Comparison of ENCODE assay signal across 9 cellular contexts in genomic region chr15:34721802-34722795, GRCh38. TPM values are rescaled to one million over a fixed set of nuclear protein-coding genes. Genes with fewer than 3 reads are reported as not detected.
DNase-seq lines count a peak whose midpoint lies in the region; ATAC-seq, FAIRE-seq and TF ChIP-seq lines count a peak whose summit lies in the region.
"Had no signal": no experiment of that assay in that cellular context is flagged by ENCODE, and none has a peak within 500 bp of the region (broad histone marks: within the 10 kb centered on the region; RNA-seq: fewer than 3 reads in every experiment).

No MANE protein-coding gene starts in this region.

- BruUV-seq in K562 (replicated peaks; lab: Mats Ljungman, UMichigan) = no TSS peak

- no peaks in the 10 kb centered on the region for H4K20me1 ChIP-seq in K562 (replicated peaks; ENCODE audit: control insufficient read depth, insufficient read depth, low read length)

- H3K9ac ChIP-seq in K562 (ENCODE audit: insufficient read depth in 1 of 2, low read depth in 2 of 2, low read length in 2 of 2) (no peak overlapping the region), iPS-20b (ENCODE audit: low read depth, low read length) (peak overlapping the region; percentile 58; the same call in 1 of the 2 replicates)

- peak; percentile 3 for DNase-seq in AG04450 (ENCODE audit: low read depth, low spot score)
- peak; percentile 69 for DNase-seq in NCI-H1092 treated with DMSO at 0.1 percent for 48 hours (lab: John Stamatoyannopoulos, UW)
- DNase-seq in K562 (ENCODE audit: extremely low read depth in 1 of 4, low spot score in 3 of 4) = no peak
- peak; percentile 68 for DNase-seq in spleen
- DNase-seq in DMS153 (lab: John Stamatoyannopoulos, UW) = no peak

- CTCF ChIA-PET in AG04450 (lab: Charles Lee) (interaction anchor here (0.9 to 2.2 kb wide), 2 partner anchors 14 to 111 kb away, joined by 3 to 12 read pairs; no protein-coding TSS in a partner anchor), K562 (lab: Yijun Ruan, JAX; ENCODE audit: low intra/inter-chr PET ratio) (no interaction called here)

- peak overlapping the region; percentile 21; the same call in 1 of the 2 replicates for H3K4me3 ChIP-seq in AG04450 (ENCODE audit: low read depth, low read length)
- H3K4me3 ChIP-seq in K562 = no peak overlapping the region
- H3K4me3 ChIP-seq in iPS-20b (ENCODE audit: low read length) = peak overlapping the region; percentile 62
- peak overlapping the region in 2 of 8 donors; percentile 13 to 33 for H3K4me3 ChIP-seq in spleen

- FAIRE-seq in K562 (lab: Jason Lieb, UNC) = no peak

- H3K79me2 ChIP-seq in K562 (ENCODE audit: control insufficient read depth, insufficient read depth, low read length) = no peaks in the 10 kb centered on the region

- no peak for TF ChIP-seq EP300 in K562 (IDR thresholded peaks at IDR 0.05; ENCODE audit: low read length)

- no peaks in the 10 kb centered on the region for H3K9me1 ChIP-seq in K562 (ENCODE audit: control insufficient read depth, insufficient read depth, low read length)

- H3K36me3 ChIP-seq in K562 (ENCODE audit: control insufficient read depth, insufficient read depth, low read length) (no peaks in the 10 kb centered on the region), iPS-20b (ENCODE audit: insufficient read depth, low read depth, low read length) (no peaks in the 10 kb centered on the region), spleen (no peaks in the 10 kb centered on the region)

- no peak for TF ChIP-seq CTCF in AG04450 (IDR thresholded peaks at IDR 0.05; ENCODE audit: low read depth, low read length)
- TF ChIP-seq CTCF in K562 (IDR thresholded peaks at IDR 0.05 in 2 of 3, conservative IDR thresholded peaks at IDR 0.05 in 1 of 3; ENCODE audit: insufficient read depth in 2 of 3, low read depth in 1 of 3, low read length in 3 of 3) = no peak
- no peak for TF ChIP-seq CTCF in spleen (IDR thresholded peaks at IDR 0.05 in 8 of 11, conservative IDR thresholded peaks at IDR 0.05 in 3 of 11)

- H3K9me3 ChIP-seq in AG04450 (ENCODE audit: control insufficient read depth, insufficient read depth, low read length) (no peaks in the 10 kb centered on the region; the same call in 1 of the 2 replicates), K562 (replicated peaks; ENCODE audit: control insufficient read depth, insufficient read depth, low read depth, low read length) (no peaks in the 10 kb centered on the region), iPS-20b (ENCODE audit: insufficient read depth, low read depth, low read length) (no peaks in the 10 kb centered on the region), spleen (no peaks in the 10 kb centered on the region)

- intact Hi-C loops in K562 (cut with micrococcal nuclease) (no loop called here), spleen (cut with DNase I; ENCODE audit: low total_unique reads) (no loop called here)

- no peak overlapping the region for H3K27ac ChIP-seq in AG04450 (ENCODE audit: low read depth, low read length)
- no peak overlapping the region for H3K27ac ChIP-seq in K562 (ENCODE audit: extremely low read depth, low read depth, low read length)
- no peak overlapping the region for H3K27ac ChIP-seq in iPS-20b (ENCODE audit: low read length)
- peak overlapping the region in 4 of 8 donors; percentile 12 to 47 (median 21) for H3K27ac ChIP-seq in spleen

- peaks cover 0 to 4% of the 10 kb centered on the region in 2 experiments; a peak in 2 of 5 replicates for H3K4me1 ChIP-seq in K562 (replicated peaks in 1 of 2; ENCODE audit: control insufficient read depth in 2 of 2, insufficient read depth in 2 of 2, low read length in 2 of 2)
- H3K4me1 ChIP-seq in iPS-20b (ENCODE audit: insufficient read depth, low read length) = peaks cover 17% of the 10 kb centered on the region
- H3K4me1 ChIP-seq in spleen = peaks cover 0 to 11% (median 2%) of the 10 kb centered on the region in 6 donors

- POLR2A ChIA-PET in AG04450 (lab: Yijun Ruan, JAX) = interaction anchor here (0.6 kb wide), 1 partner anchor 131 kb away, joined by 6 read pairs; no protein-coding TSS in a partner anchor
- POLR2A ChIA-PET in K562 (lab: Yijun Ruan, JAX) = no interaction called here

- no peak overlapping the region for H2AFZ ChIP-seq in K562 (ENCODE audit: low read depth, low read length)

- WGBS in K562 (ENCODE audit: insufficient coverage, low coverage, missing lambda C conversion rate) = 82% methylated on average over 30 of the region's 34 CpGs
- WGBS in spleen, 5 donors = 11 to 20% (median 15%) methylated on average over 26 to 34 of the region's 34 CpGs

- TF ChIP-seq RAD21 in K562 (CRISPR knock-in tag; conservative IDR thresholded peaks at IDR 0.05 in 1 of 2, IDR thresholded peaks at IDR 0.05 in 1 of 2) = no peak

- ATAC-seq in K562 = no peak
- ATAC-seq in HG03520 (IDR thresholded peaks at IDR 0.05; ENCODE audit: unreplicated experiment) = no peak
- ATAC-seq in HG03354 (IDR thresholded peaks at IDR 0.05; ENCODE audit: poor library complexity, severe bottlenecking, unreplicated experiment) = no peak

- TF ChIP-seq POLR2A in K562 (conservative IDR thresholded peaks at IDR 0.05) (no peak), spleen (IDR thresholded peaks at IDR 0.05) (no peak)

- H3K27me3 ChIP-seq in AG04450 (ENCODE audit: control insufficient read depth, insufficient read depth, low read length) (no peaks in the 10 kb centered on the region), K562 (ENCODE audit: control insufficient read depth in 2 of 2, insufficient read depth in 2 of 2, low read length in 2 of 2) (no peaks in the 10 kb centered on the region), iPS-20b (ENCODE audit: insufficient read depth, low read length) (no peaks in the 10 kb centered on the region), spleen (replicated peaks in 1 of 7) (peaks cover 0 to 46% (median 13%) of the 10 kb centered on the region in 7 donors)

- in situ Hi-C loops in K562 (cut with MboI) = no loop called here

- H3K4me2 ChIP-seq in K562 (ENCODE audit: insufficient read depth, low read length) = no peak overlapping the region

TF ChIP-seq in K562, 482 proteins besides CTCF, POLR2A, EP300 and RAD21:
- TF ChIP-seq PHF21A (IDR thresholded peaks at IDR 0.05; ENCODE audit: borderline replicate concordance, low read depth) (no peak), ZBTB33 (CRISPR knock-in tag; IDR thresholded peaks at IDR 0.05) (peak; percentile 27; the same call in 1 of the 2 replicates)

RNA-seq across cellular contexts. Expression of gene GJD2, which starts 32.7 kb away (rescaled TPM):
- polyA plus RNA-seq in AG04450 (2011; rRNA removed) (not detected in 2 replicates), K562 (2011; rRNA removed) (not detected in 2 replicates), K562 (2014; fragmentation: Illumina TruSeq; extraction: Trizol) (not detected in 2 replicates), K562 (2014; fragmentation: Nextera tagmentation; extraction: Ambion mirVana) (not detected), K562 (2014; rRNA removed) (not detected in 2 replicates), spleen (under 1 TPM in 1 of 3 donors, not detected in 2; 0.02 TPM)
- not detected in 2 replicates for polyA minus RNA-seq in AG04450 (2011; rRNA and poly(A)+ RNA removed)
- total RNA-seq in K562 (2011; cell fraction: chromatin; rRNA removed; ENCODE audit: low replicate concordance) = not detected in 2 replicates
- not detected in 2 replicates for total RNA-seq in K562 (2011; cell fraction: nucleolus; rRNA removed)
- not detected in 2 replicates for total RNA-seq in K562 (2011; cell fraction: nucleoplasm; rRNA removed)
- total RNA-seq in K562 (2014; rRNA removed) (not detected in 2 replicates), K562 (2014; rRNA removed; fragmentation: Illumina TruSeq; extraction: Trizol) (not detected in 2 replicates), K562 (2015; rRNA removed; fragmentation: Illumina TruSeq; extraction: Trizol) (not detected in 2 replicates), K562 (2021) (not detected in 2 replicates), spleen (not detected)
- polyA plus RNA-seq in K562 (2011; cell fraction: cytosol; rRNA removed) = 0.06 TPM in 1 of 2 replicates, not detected in the other
- 0.04 TPM in 1 of 2 replicates, not detected in the other for polyA plus RNA-seq in K562 (2011; cell fraction: nucleus; rRNA removed)
- polyA plus RNA-seq in K562 (2012) = 0.04 TPM in 1 of 2 replicates, not detected in the other
- polyA minus RNA-seq in K562 (2011; rRNA and poly(A)+ RNA removed) = 0.11 TPM in 1 of 2 replicates, not detected in the other
- polyA minus RNA-seq in K562 (2011; cell fraction: cytosol; rRNA and poly(A)+ RNA removed) = not detected in 2 replicates
- polyA minus RNA-seq in K562 (2011; cell fraction: nucleus; rRNA and poly(A)+ RNA removed) = 0.13 TPM in 1 of 2 replicates, not detected in the other
- total RNA-seq: activated CD8-positive, alpha-beta memory T cell treated with anti-CD3 and anti-CD28 coated beads for 36 hours had no signal

Comparison
In these comparisons a context has a peak if more than half of its experiments do, and no peak if none do; other contexts are left out.
1. DNase-seq: peak in AG04450 (single experiment), NCI-H1092 treated with DMSO at 0.1 percent for 48 hours (single experiment) and spleen (single experiment); none in K562 (0 of 4) and DMS153 (single experiment).